In the genomic region with DNA sequence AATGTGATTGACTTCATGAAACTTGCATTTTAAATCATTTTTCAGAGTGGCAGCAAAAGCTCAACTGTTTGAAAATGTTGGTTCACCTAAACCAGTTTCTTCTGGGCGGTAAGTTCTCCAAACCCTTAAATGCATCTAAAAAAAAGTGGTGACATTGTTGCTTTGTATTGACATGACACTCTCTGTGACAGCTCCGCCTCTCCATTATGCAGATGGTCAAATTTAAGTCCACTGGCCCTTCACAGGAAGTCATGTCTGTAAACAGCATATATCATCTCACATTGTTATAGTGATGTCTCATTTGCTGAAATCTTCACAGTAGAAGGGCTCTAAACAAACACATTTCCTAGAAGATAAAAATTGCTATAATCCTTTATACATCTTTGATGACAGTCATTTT, we compare ENCODE assay signal across 26 cellular contexts.
"Had no signal": no experiment of that assay in that cellular context is flagged by ENCODE, and none has a peak within 500 bp of the region (broad histone marks: within the 10 kb centered on the region; RNA-seq: fewer than 3 reads in every experiment).

No MANE protein-coding gene starts in this region.

- DNase-seq: activated B cell treated with CpG ODN at 0.5 μM for 24 hours; activated CD4-positive, alpha-beta T cell treated with anti-CD3 and anti-CD28 coated beads for 48 hours; activated CD4-positive, alpha-beta T cell treated with anti-CD3 and anti-CD28 coated beads, Interleukin-2, amount 50 U/mL, for 1 hour; activated CD4-positive, alpha-beta T cell treated with anti-CD3 and anti-CD28 coated beads, Interleukin-2, amount 50 U/mL, for 48 hours; activated CD8-positive, alpha-beta memory T cell treated with anti-CD3 and anti-CD28 coated beads for 24 hours; activated CD8-positive, alpha-beta T cell treated with anti-CD3 and anti-CD28 coated beads for 36 hours; activated effector memory CD4-positive, alpha-beta T cell treated with Interleukin-2 at 50 U/mL for 16 hours; activated gamma-delta T cell treated with Interleukin-2 at 50 U/mL for 16 hours; activated naive CD4-positive, alpha-beta T cell treated with anti-CD3 and anti-CD28 coated beads, Interleukin-2, amount 50 U/mL, for 16 hours; activated naive CD4-positive, alpha-beta T cell treated with Interleukin-2 at 50 U/mL for 16 hours; activated T-cell treated with anti-CD3 and anti-CD28 coated beads, Interleukin-2, amount 50 U/mL, for 4 hours; amniotic stem cell; anterior cingulate cortex; brain microvascular endothelial cell; central memory CD4-positive, alpha-beta T cell; cerebellar nuclear complex; colonic mucosa; effector CD8-positive, alpha-beta T cell; foreskin fibroblast; head of caudate nucleus; T-helper 17 cell; T1000; WERI-Rb-1 had no signal

- H3K9me3 ChIP-seq: colonic mucosa had no signal

- H3K36me3 ChIP-seq: brain microvascular endothelial cell, colonic mucosa had no signal

- H3K27me3 ChIP-seq: brain microvascular endothelial cell, colonic mucosa had no signal

- ATAC-seq: activated CD4-positive, CD25-positive, alpha-beta regulatory T cell treated with anti-CD3 and anti-CD28 coated beads, Interleukin-2, amount 50 U/mL, for 24 hours; activated CD8-positive, alpha-beta T cell treated with anti-CD3 and anti-CD28 coated beads for 36 hours; activated T-cell treated with anti-CD3 and anti-CD28 coated beads, Interleukin-2, amount 50 U/mL, for 4 hours; activated T-helper 17 cell treated with anti-CD3 and anti-CD28 coated beads, Interleukin-2, amount 50 U/mL, for 72 hours; esophagus mucosa; T-helper 17 cell had no signal

- H3K4me3 ChIP-seq: colonic mucosa had no signal

- H3K4me1 ChIP-seq: colonic mucosa had no signal

- H3K27ac ChIP-seq: brain microvascular endothelial cell, colonic mucosa, WERI-Rb-1 had no signal
